In genomic region chr17:81998719-81999438, GRCh38 we compare ENCODE assay signal across 27 cellular contexts. TPM values are rescaled to one million over a fixed set of nuclear protein-coding genes. Genes with fewer than 3 reads are reported as not detected.
"Had no signal": no experiment of that assay in that cellular context is flagged by ENCODE, and none has a peak within 500 bp of the region (broad histone marks: within the 10 kb centered on the region; RNA-seq: fewer than 3 reads in every experiment).

No MANE protein-coding gene starts in this region.

- FAIRE-seq: kidney, urothelium cell line had no signal

- H3K27me3 Mint-ChIP-seq: natural killer cell treated with Interleukin-12 subunit alpha and Interleukin-12 subunit beta and Interleukin-15 and Interleukin-18, amount 100 ng/mL, for 72 hours; stimulated activated naive B cell treated with anti-CD40 and anti-IgM and Interleukin-4, amounts not matched to agents 10 μg/mL and 1 μg/mL and 100 μg/mL, for 72 hours; stimulated activated naive CD8-positive, alpha-beta T cell treated with anti-CD3 and anti-CD28 coated beads, Interleukin-15, amount 100 ng/mL, for 72 hours had no signal

- H3K4me3 Mint-ChIP-seq: endodermal cell; natural killer cell treated with Interleukin-12 subunit alpha and Interleukin-12 subunit beta and Interleukin-15 and Interleukin-18, amount 100 ng/mL, for 72 hours; stimulated activated naive B cell treated with anti-CD40 and anti-IgM and Interleukin-4, amounts not matched to agents 10 μg/mL and 1 μg/mL and 100 μg/mL, for 72 hours; stimulated activated naive CD8-positive, alpha-beta T cell treated with anti-CD3 and anti-CD28 coated beads, Interleukin-15, amount 100 ng/mL, for 72 hours had no signal

- H3K4me2 ChIP-seq: hepatocyte had no signal

- H3K27me3 ChIP-seq: foreskin keratinocyte, hepatocyte, sigmoid colon, testis, tibial nerve had no signal

- H3K4me1 ChIP-seq: testis had no signal

- H3K4me1 Mint-ChIP-seq: endodermal cell; stimulated activated naive CD8-positive, alpha-beta T cell treated with anti-CD3 and anti-CD28 coated beads, Interleukin-15, amount 100 ng/mL, for 72 hours had no signal

- H2AFZ ChIP-seq: hepatocyte had no signal

- H3K36me3 Mint-ChIP-seq: natural killer cell treated with Interleukin-12 subunit alpha and Interleukin-12 subunit beta and Interleukin-15 and Interleukin-18, amount 100 ng/mL, for 72 hours had no signal

- H3K27ac ChIP-seq: coronary artery, foreskin keratinocyte, left ventricle myocardium inferior, psoas muscle, sigmoid colon, skin epidermis, testis, tibial nerve had no signal

- DNase-seq: effector CD4-positive, alpha-beta T cell; endodermal cell; erythroblast; foreskin keratinocyte; head of caudate nucleus; left cardiac atrium; left ventricle myocardium inferior; mesenchymal stem cell; midbrain; psoas muscle; sigmoid colon; stimulated activated CD4-positive, alpha-beta T cell treated with anti-CD3 and anti-CD28 coated beads, Interleukin-2, amount 100 ng/mL, for 24 hours; stimulated activated CD4-positive, alpha-beta T cell treated with anti-CD3 and anti-CD28 coated beads, Interleukin-4, amount 100 ng/mL, for 4 hours; stimulated activated naive B cell treated with anti-CD40 and anti-IgM and Interleukin-4, amounts not matched to agents 10 μg/mL and 1 μg/mL and 100 μg/mL, for 72 hours; stimulated activated naive CD8-positive, alpha-beta T cell treated with anti-CD3 and anti-CD28 coated beads, Interleukin-15, amount 100 ng/mL, for 72 hours; testis had no signal

- H3K27ac Mint-ChIP-seq: endodermal cell; natural killer cell treated with Interleukin-12 subunit alpha and Interleukin-12 subunit beta and Interleukin-15 and Interleukin-18, amount 100 ng/mL, for 72 hours; stimulated activated naive B cell treated with anti-CD40 and anti-IgM and Interleukin-4, amounts not matched to agents 10 μg/mL and 1 μg/mL and 100 μg/mL, for 72 hours; stimulated activated naive CD8-positive, alpha-beta T cell treated with anti-CD3 and anti-CD28 coated beads, Interleukin-15, amount 100 ng/mL, for 72 hours had no signal

- H3K9me3 Mint-ChIP-seq: endodermal cell; natural killer cell treated with Interleukin-12 subunit alpha and Interleukin-12 subunit beta and Interleukin-15 and Interleukin-18, amount 100 ng/mL, for 72 hours; stimulated activated naive B cell treated with anti-CD40 and anti-IgM and Interleukin-4, amounts not matched to agents 10 μg/mL and 1 μg/mL and 100 μg/mL, for 72 hours; stimulated activated naive CD8-positive, alpha-beta T cell treated with anti-CD3 and anti-CD28 coated beads, Interleukin-15, amount 100 ng/mL, for 72 hours had no signal

- ATAC-seq: foreskin keratinocyte; left cardiac atrium; natural killer cell treated with Interleukin-12 subunit alpha and Interleukin-12 subunit beta and Interleukin-15 and Interleukin-18, amount 100 ng/mL, for 72 hours; stimulated activated naive B cell treated with anti-CD40 and anti-IgM and Interleukin-4, amounts not matched to agents 10 μg/mL and 1 μg/mL and 100 μg/mL, for 72 hours; stimulated activated naive CD8-positive, alpha-beta T cell treated with anti-CD3 and anti-CD28 coated beads, Interleukin-15, amount 100 ng/mL, for 72 hours had no signal

- H3K9me3 ChIP-seq: left ventricle myocardium inferior, psoas muscle, sigmoid colon, testis, tibial nerve had no signal

- H3K4me3 ChIP-seq: coronary artery, hepatocyte, left ventricle myocardium inferior, lung, psoas muscle, sigmoid colon, skin epidermis, testis, tibial nerve had no signal

RNA-seq across cellular contexts. Expression of gene RAC3, which starts 32.6 kb away (rescaled TPM):
- total RNA-seq: psoas muscle had no signal

RNA-seq across cellular contexts. Expression of gene NOTUM, which starts 37.9 kb away (rescaled TPM):
- total RNA-seq: endothelial cell of umbilical vein, foreskin keratinocyte, kidney, left cardiac atrium, left ventricle myocardium inferior, omental fat pad, sigmoid colon, subcutaneous adipose tissue, tibial nerve had no signal
- polyA plus RNA-seq: endothelial cell of umbilical vein, foreskin keratinocyte had no signal
